21 cellular contexts compared by ENCODE assay signal in genomic region chr4:182470215-182470614, GRCh38.
"Had no signal": no experiment of that assay in that cellular context is flagged by ENCODE, and none has a peak within 500 bp of the region (broad histone marks: within the 10 kb centered on the region; RNA-seq: fewer than 3 reads in every experiment).

No MANE protein-coding gene starts in this region.

- H3K4me1 ChIP-seq: gastroesophageal sphincter, heart left ventricle, left lung, lower lobe of right lung had no signal

- DNase-seq: dermis blood vessel endothelial cell; dorsolateral prefrontal cortex; effector CD4-positive, alpha-beta T cell; effector memory CD4-positive, alpha-beta T cell; endodermal cell; erythroblast; foreskin keratinocyte; heart left ventricle; hippocampal formation; left cardiac atrium; left lung; left ventricle myocardium superior; lower lobe of right lung; mesenchymal stem cell; mucosa of descending colon; naive B cell had no signal

- H3K27me3 ChIP-seq: foreskin keratinocyte, gastroesophageal sphincter, heart left ventricle, left lung had no signal

- H3K4me1 Mint-ChIP-seq: mesothelial cell of epicardium, naive B cell had no signal

- H3K27ac ChIP-seq: coronary artery, dorsolateral prefrontal cortex, epithelial cell of prostate, foreskin keratinocyte, gastroesophageal sphincter, heart left ventricle, left lung, lower lobe of right lung had no signal

- H3K36me3 Mint-ChIP-seq: naive B cell had no signal

- H3K4me3 Mint-ChIP-seq: endodermal cell, mesothelial cell of epicardium, naive B cell had no signal

- H3K4me3 ChIP-seq: coronary artery, dorsolateral prefrontal cortex, gastroesophageal sphincter, heart left ventricle, left lung, lower lobe of right lung, mucosa of descending colon had no signal

- H3K36me3 ChIP-seq: gastroesophageal sphincter, heart left ventricle, left lung, lower lobe of right lung had no signal

- H3K9me3 ChIP-seq: gastroesophageal sphincter, lower lobe of right lung, mucosa of descending colon had no signal

- ATAC-seq: esophagus mucosa, foreskin keratinocyte, gastroesophageal sphincter, heart left ventricle, left cardiac atrium, left lung, left ventricle myocardium superior, lower lobe of right lung, mucosa of descending colon had no signal

- H3K27ac Mint-ChIP-seq: endodermal cell, mesothelial cell of epicardium, naive B cell had no signal
